In genomic region chr20:10508468-10509251, GRCh38 we compare ENCODE assay signal across 11 cellular contexts.
DNase-seq lines count a peak whose midpoint lies in the region; ATAC-seq and TF ChIP-seq lines count a peak whose summit lies in the region.
"Had no signal": no experiment of that assay in that cellular context is flagged by ENCODE, and none has a peak within 500 bp of the region (broad histone marks: within the 10 kb centered on the region; RNA-seq: fewer than 3 reads in every experiment).

No MANE protein-coding gene starts in this region.

- H3K27me3 ChIP-seq in lower lobe of right lung (ENCODE audit: low read depth): no peaks in the 10 kb centered on the region
- H3K27me3 ChIP-seq in upper lobe of left lung: no peaks in the 10 kb centered on the region

- H3K4me3 ChIP-seq in lower lobe of right lung (no peak overlapping the region), upper lobe of left lung (no peak overlapping the region)

- POLR2A ChIA-PET in naive thymus-derived CD8-positive, alpha-beta T cell (lab: Charles Lee): no interaction called here

- no peaks in the 10 kb centered on the region for H3K9me3 ChIP-seq in lower lobe of right lung
- no peaks in the 10 kb centered on the region for H3K9me3 ChIP-seq in upper lobe of left lung

- no peak overlapping the region for H3K4me3 Mint-ChIP-seq in naive thymus-derived CD8-positive, alpha-beta T cell

- DNase-seq in DMS 273 (lab: John Stamatoyannopoulos, UW; ENCODE audit: unreplicated experiment) (peak; percentile 25), DMS 273 treated with DMSO at 0.1 percent for 48 hours (lab: John Stamatoyannopoulos, UW) (no peak), lower lobe of right lung (no peak), upper lobe of left lung (no peak), SKM-1 (lab: John Stamatoyannopoulos, UW; ENCODE audit: unreplicated experiment) (no peak)
- DNase-seq in naive thymus-derived CD8-positive, alpha-beta T cell: no peak
- DNase-seq: kidney, NCI-H2081 treated with DMSO at 0.1 percent for 48 hours had no signal

- no peak for ATAC-seq in lower lobe of right lung
- ATAC-seq in upper lobe of left lung (ENCODE audit: low FRiP score in 2 of 2): peak in 1 of 2 donors; percentile 38
- no peak for ATAC-seq in naive thymus-derived CD8-positive, alpha-beta T cell
- no peak for ATAC-seq in HG03460 (IDR thresholded peaks at IDR 0.05; ENCODE audit: unreplicated experiment)

- intact Hi-C loops in lower lobe of right lung (cut with DNase I): no loop called here

- no peaks in the 10 kb centered on the region for H3K9me3 Mint-ChIP-seq in naive thymus-derived CD8-positive, alpha-beta T cell

- H3K36me3 ChIP-seq in lower lobe of right lung: no peaks in the 10 kb centered on the region
- no peaks in the 10 kb centered on the region for H3K36me3 ChIP-seq in upper lobe of left lung

- H3K27me3 Mint-ChIP-seq in naive thymus-derived CD8-positive, alpha-beta T cell: no peaks in the 10 kb centered on the region

- peaks cover 12 to 43% (median 23%) of the 10 kb centered on the region in 4 donors for H3K4me1 Mint-ChIP-seq in naive thymus-derived CD8-positive, alpha-beta T cell

- H3K27ac ChIP-seq in cingulate gyrus (ENCODE audit: low read depth, low read length) (peak overlapping the region; percentile 63), lower lobe of right lung (peak overlapping the region; percentile 49), upper lobe of left lung (peak overlapping the region; percentile 13 to 66 (median 51))
- H3K27ac ChIP-seq: 22Rv1 had no signal

- TF ChIP-seq CTCF in lower lobe of right lung (IDR thresholded peaks at IDR 0.05) (no peak), upper lobe of left lung (IDR thresholded peaks at IDR 0.05) (no peak)

- no peak for TF ChIP-seq POLR2A in upper lobe of left lung (IDR thresholded peaks at IDR 0.05)

- WGBS in upper lobe of left lung, 2 donors: 48 to 55% methylated on average over 8 of the region's 8 CpGs

- H3K27ac Mint-ChIP-seq in naive thymus-derived CD8-positive, alpha-beta T cell: peak overlapping the region in 2 of 10 donors; percentile 18 to 73

- H3K4me1 ChIP-seq in lower lobe of right lung: peaks cover 64% of the 10 kb centered on the region
- H3K4me1 ChIP-seq in upper lobe of left lung: peaks cover 43 to 58% (median 50%) of the 10 kb centered on the region in 4 donors

- no peak for TF ChIP-seq EP300 in upper lobe of left lung (IDR thresholded peaks at IDR 0.05)

- peaks cover 0 to 2% (median 0%) of the 10 kb centered on the region in 3 donors for H3K36me3 Mint-ChIP-seq in naive thymus-derived CD8-positive, alpha-beta T cell
